10 cellular contexts compared by ENCODE assay signal in genomic region chr19:31664997-31665396, GRCh38.
"Had no signal": no experiment of that assay in that cellular context is flagged by ENCODE, and none has a peak within 500 bp of the region (broad histone marks: within the 10 kb centered on the region; RNA-seq: fewer than 3 reads in every experiment).

No MANE protein-coding gene starts in this region.

- H3K36me3 ChIP-seq: HAP-1 had no signal

- H3K4me3 Mint-ChIP-seq: H9, HFFc6 had no signal

- H3K4me1 ChIP-seq: HAP-1 had no signal

- H3K27ac Mint-ChIP-seq: H9, HFFc6 had no signal

- ATAC-seq: HCT116 had no signal

- H3K9ac ChIP-seq: GM23248 had no signal

- H3K27ac ChIP-seq: GM23248 had no signal

- H3K9me3 Mint-ChIP-seq: H9 had no signal

- H3K4me3 ChIP-seq: GM23248, HAP-1 had no signal

- FAIRE-seq: H1, H54 had no signal

- H3K9me3 ChIP-seq: HAP-1 had no signal

- DNase-seq: GM23248, GOT3, H7, H9, HCEC 1CT, HFFc6 had no signal

- H2AFZ ChIP-seq: GM23248 had no signal
